Comparison of ENCODE assay signal across 22 cellular contexts in genomic region chr11:122649133-122649532, GRCh38.
"Had no signal": no experiment of that assay in that cellular context is flagged by ENCODE, and none has a peak within 500 bp of the region (broad histone marks: within the 10 kb centered on the region; RNA-seq: fewer than 3 reads in every experiment).

No MANE protein-coding gene starts in this region.

- H3K27ac Mint-ChIP-seq: activated T-helper 2 cell treated with anti-CD3 and anti-CD28 coated beads, Interferon-gamma antibody, Interleukin-2, Interleukin-4, amounts not matched to agents 10 μg/mL and 5 μg/mL and 100 μg/mL, durations not matched to agents 14 hours and 24 hours and 36 hours; brain; dendritic cell treated with granulocyte-macrophage colony-stimulating factor and Interleukin-4, amounts not matched to agents 40 ng/mL and 50 ng/mL, for 4 days; effector memory CD8-positive, alpha-beta T cell had no signal

- H3K4me1 Mint-ChIP-seq: central memory CD8-positive, alpha-beta T cell had no signal

- DNase-seq: activated naive CD4-positive, alpha-beta T cell treated with anti-CD3 and anti-CD28 coated beads, Interleukin-2, amount 50 U/mL, for 16 hours; activated T-cell treated with anti-CD3 and anti-CD28 coated beads for 4 hours; adrenal gland; effector memory CD8-positive, alpha-beta T cell; kidney; left ventricle myocardium inferior; retina; stimulated activated CD4-positive, alpha-beta T cell treated with anti-CD3 and anti-CD28 coated beads, Interleukin-4, amount 100 ng/mL, for 4 hours; stomach; T-helper 9 cell had no signal

- ATAC-seq: effector memory CD8-positive, alpha-beta T cell had no signal

- H3K4me1 ChIP-seq: adrenal gland, parathyroid adenoma had no signal

- H2AFZ ChIP-seq: hepatocyte, parathyroid adenoma had no signal

- H3K79me2 ChIP-seq: hepatocyte, parathyroid adenoma had no signal

- H3K9me3 ChIP-seq: adrenal gland, left ventricle myocardium inferior, stomach, thoracic aorta had no signal

- H3K4me2 ChIP-seq: hepatocyte had no signal

- H3K36me3 Mint-ChIP-seq: brain had no signal

- H3K36me3 ChIP-seq: adrenal gland, left ventricle myocardium inferior, stomach, thoracic aorta had no signal

- H3K27me3 Mint-ChIP-seq: central memory CD8-positive, alpha-beta T cell had no signal

- H3K9me3 Mint-ChIP-seq: activated T-helper 2 cell treated with anti-CD3 and anti-CD28 coated beads, Interferon-gamma antibody, Interleukin-2, Interleukin-4, amounts not matched to agents 10 μg/mL and 5 μg/mL and 100 μg/mL, durations not matched to agents 14 hours and 24 hours and 36 hours; brain; central memory CD8-positive, alpha-beta T cell; dendritic cell treated with granulocyte-macrophage colony-stimulating factor and Interleukin-4, amounts not matched to agents 40 ng/mL and 50 ng/mL, for 4 days; effector memory CD8-positive, alpha-beta T cell; neural crest cell had no signal

- H3K4me3 Mint-ChIP-seq: brain; central memory CD8-positive, alpha-beta T cell; dendritic cell treated with granulocyte-macrophage colony-stimulating factor and Interleukin-4, amounts not matched to agents 40 ng/mL and 50 ng/mL, for 4 days; effector memory CD8-positive, alpha-beta T cell; neural crest cell had no signal

- FAIRE-seq: kidney, urothelium cell line had no signal

- H3K9ac ChIP-seq: parathyroid adenoma had no signal

- H3K27ac ChIP-seq: adrenal gland, epithelial cell of prostate, hepatocyte, left ventricle myocardium inferior, parathyroid adenoma, skin epidermis, stomach, thoracic aorta, VCaP had no signal

- H3K27me3 ChIP-seq: adrenal gland had no signal

- H3K4me3 ChIP-seq: adrenal gland, hepatocyte, left ventricle myocardium inferior, skin epidermis, stomach, thoracic aorta had no signal
